Comparison of ENCODE assay signal across 25 cellular contexts in the genomic region with DNA sequence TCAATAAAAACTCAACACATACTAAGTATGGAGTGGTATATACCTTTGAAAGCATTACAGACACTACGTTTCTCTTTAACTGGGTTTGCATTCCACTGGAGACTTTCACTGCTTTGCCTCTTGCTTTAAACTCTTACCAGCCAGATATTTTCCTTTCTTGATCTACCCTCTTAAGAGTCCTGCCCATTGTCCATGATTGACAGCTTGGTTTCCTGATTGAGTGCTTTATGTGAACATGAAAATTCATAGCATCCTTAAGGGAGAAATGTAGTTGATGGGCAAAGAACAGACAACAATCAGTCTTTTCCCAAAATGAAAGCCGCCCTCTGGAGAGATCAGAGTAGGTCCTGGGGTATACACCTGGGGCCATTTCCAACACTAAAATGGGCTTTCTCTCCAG.
"Had no signal": no experiment of that assay in that cellular context is flagged by ENCODE, and none has a peak within 500 bp of the region (broad histone marks: within the 10 kb centered on the region; RNA-seq: fewer than 3 reads in every experiment).

No MANE protein-coding gene starts in this region.

- H3K27me3 ChIP-seq: Peyer's patch, SJCRH30 had no signal

- FAIRE-seq: HepG2, K562 had no signal

- H3K36me3 ChIP-seq: Peyer's patch, SJCRH30 had no signal

- H3K4me3 ChIP-seq: K562, PC-9, Peyer's patch, SJCRH30 had no signal

- H2AFZ ChIP-seq: PC-9 had no signal

- H3K4me2 ChIP-seq: KMS-11, PC-9 had no signal

- H3K9me3 ChIP-seq: Peyer's patch, SJCRH30 had no signal

- DNase-seq: Kasumi-1; MV-4-11; NCI-H1048; NCI-H1105; NCI-H1417; NCI-H1436 treated with DMSO at 0.1 percent for 48 hours; NCI-H1694; NCI-H187 treated with DMSO at 0.1 percent for 48 hours; NCI-H2029 treated with DMSO at 0.1 percent for 48 hours; NCI-H2227 treated with DMSO at 0.1 percent for 48 hours; NCI-H524; NCI-H69; NCI-H774; NK-92 treated with Interleukin-12 subunit alpha and Interleukin-12 subunit beta, amount 100 ng/mL, for 24 hours; OCI-M1; PC-9; Peyer's patch; SHP77 treated with DMSO at 0.1 percent for 48 hours; SJCRH30; T-helper 1 cell had no signal

- H3K27ac ChIP-seq: KMS-11, PC-9, Peyer's patch, SJCRH30 had no signal

- H3K9ac ChIP-seq: KMS-11 had no signal

- ATAC-seq: HepG2, K562, Right ventricle myocardium inferior, SK-N-SH treated with all-trans-retinoic acid at 6 μM for 48 hours had no signal
